Comparison of ENCODE assay signal across 6 cellular contexts in the genomic region with DNA sequence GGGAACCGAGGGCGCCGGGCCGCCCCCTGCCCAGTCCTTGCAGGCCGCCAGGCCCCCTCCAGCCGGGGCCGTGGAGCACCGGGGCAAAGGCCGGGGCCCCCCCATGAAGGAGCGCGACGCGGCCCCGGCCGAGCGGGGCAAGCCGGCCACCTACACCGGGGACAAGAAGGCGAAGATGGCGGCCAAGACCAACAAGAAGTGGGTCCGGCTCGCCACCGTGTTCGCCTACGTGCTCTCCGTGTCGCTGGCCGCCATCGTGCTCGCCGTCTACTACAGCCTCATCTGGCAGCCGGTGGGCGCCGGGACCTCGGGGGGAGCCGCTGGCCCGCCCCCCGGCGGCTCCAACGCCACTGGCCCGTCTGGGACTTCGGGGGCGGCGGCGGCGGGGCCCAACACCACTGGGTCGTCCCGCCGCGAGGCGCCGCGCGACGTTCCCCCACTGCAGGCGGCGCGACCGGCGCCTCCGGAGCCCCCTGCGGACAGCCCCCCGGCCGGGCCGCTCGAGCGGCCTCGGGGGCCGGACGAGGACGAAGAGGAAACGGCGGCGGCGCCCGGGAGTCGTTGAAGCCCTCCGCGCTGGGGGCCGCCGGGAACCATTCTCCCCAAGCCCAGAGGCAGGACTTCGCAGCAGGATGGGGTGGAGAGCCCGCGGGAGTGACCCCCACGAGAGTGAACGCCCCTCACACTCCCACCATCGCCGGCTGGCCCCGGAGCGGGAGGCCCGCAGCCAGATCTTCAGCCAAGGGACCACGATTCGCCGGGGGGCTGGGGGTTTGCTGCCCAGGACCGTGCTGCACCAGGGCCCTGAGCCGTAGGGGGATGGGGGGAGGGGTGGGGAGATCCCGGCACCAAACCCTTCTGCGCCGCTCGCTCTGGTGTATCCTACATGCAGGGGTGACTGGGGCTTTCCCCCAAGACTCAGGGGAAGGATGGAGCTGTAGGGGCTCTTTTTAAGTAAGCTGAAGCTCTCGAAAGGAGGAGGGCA. TPM values are rescaled to one million over a fixed set of nuclear protein-coding genes. Genes with fewer than 3 reads are reported as not detected.
A peak's percentile ranks its signal among the peaks of the same experiment; 100 is the strongest.
DNase-seq lines count a peak whose midpoint lies in the region; ATAC-seq and TF ChIP-seq lines count a peak whose summit lies in the region.

No MANE protein-coding gene starts in this region.

- no peak overlapping the region for H2AFZ ChIP-seq in GM23338

- H3K4me3 Mint-ChIP-seq in GM23338, result peak overlapping the region; percentile 79
- peak overlapping the region; percentile 62 for H3K4me3 Mint-ChIP-seq in activated CD8-positive, alpha-beta T cell treated with anti-CD3 and anti-CD28 coated beads, Interleukin-2, amount 10 ng/mL, durations not matched to agents 7 days and 5 days

- peaks cover 16% of the 10 kb centered on the region; the same call in 1 of the 2 replicates for H3F3A ChIP-seq in GM23338 (replicated peaks; ENCODE audit: low read depth)

- peaks cover 61% of the 10 kb centered on the region for H3K4me1 ChIP-seq in GM23338 (ENCODE audit: insufficient read depth)

- H3K27me3 ChIP-seq in GM23338 (ENCODE audit: insufficient read depth) (peaks cover 34% of the 10 kb centered on the region), layer of hippocampus (ENCODE audit: control insufficient read depth, insufficient read depth, low read length) (no peaks in the 10 kb centered on the region)

- DNase-seq in AG09309 (ENCODE audit: low read depth) (no peak), GM23338 (ENCODE audit: low spot score) (peak; percentile 61), COLO829 (ENCODE audit: low spot score) (no peak), posterior vena cava (ENCODE audit: low spot score) (no peak)
- DNase-seq in activated CD8-positive, alpha-beta T cell treated with anti-CD3 and anti-CD28 coated beads, Interleukin-2, amount 10 ng/mL, durations not matched to agents 7 days and 5 days, result peak; percentile 46

- peak overlapping the region; percentile 89 for H3K4me2 ChIP-seq in GM23338

- H3K36me3 ChIP-seq in GM23338 (ENCODE audit: insufficient read depth), result no peaks in the 10 kb centered on the region

- POLR2A ChIA-PET in activated CD8-positive, alpha-beta T cell treated with anti-CD3 and anti-CD28 coated beads, Interleukin-2, amount 10 ng/mL, durations not matched to agents 7 days and 5 days (lab: Charles Lee), result interaction anchor here (2.0 kb wide), 1 partner anchor 16 kb away, joined by 17 read pairs; a partner anchor contains a TSS

- no peaks in the 10 kb centered on the region; the same call in 2 of the 3 replicates for H3K9me3 Mint-ChIP-seq in GM23338
- no peaks in the 10 kb centered on the region for H3K9me3 Mint-ChIP-seq in activated CD8-positive, alpha-beta T cell treated with anti-CD3 and anti-CD28 coated beads, Interleukin-2, amount 10 ng/mL, durations not matched to agents 7 days and 5 days (ENCODE audit: insufficient read depth)

- H3K9me2 ChIP-seq in GM23338 (ENCODE audit: insufficient read depth), result no peaks in the 10 kb centered on the region

- TF ChIP-seq CTCF in AG09309 (IDR thresholded peaks at IDR 0.05; ENCODE audit: control insufficient read depth, insufficient read depth, low read depth, low read length, missing control alignments) (no peak), GM23338 (conservative IDR thresholded peaks at IDR 0.05; ENCODE audit: low read depth in 2 of 2) (no peak)

- H3K27ac Mint-ChIP-seq in GM23338, result no peak overlapping the region
- no peak overlapping the region for H3K27ac Mint-ChIP-seq in activated CD8-positive, alpha-beta T cell treated with anti-CD3 and anti-CD28 coated beads, Interleukin-2, amount 10 ng/mL, durations not matched to agents 7 days and 5 days

- intact Hi-C loops in posterior vena cava (cut with DNase I), result no loop called here

- H3K27ac ChIP-seq in GM23338 (ENCODE audit: low read depth) (no peak overlapping the region), layer of hippocampus (ENCODE audit: low read depth, low read length) (peak overlapping the region; percentile 44)

- peaks cover 21% of the 10 kb centered on the region for H3K79me2 ChIP-seq in GM23338 (replicated peaks; ENCODE audit: insufficient read depth)

- H4K20me1 ChIP-seq in GM23338 (replicated peaks; ENCODE audit: insufficient read depth), result peaks cover 10% of the 10 kb centered on the region

- peaks cover 66% of the 10 kb centered on the region for H3K4me1 Mint-ChIP-seq in GM23338
- peaks cover 37% of the 10 kb centered on the region for H3K4me1 Mint-ChIP-seq in activated CD8-positive, alpha-beta T cell treated with anti-CD3 and anti-CD28 coated beads, Interleukin-2, amount 10 ng/mL, durations not matched to agents 7 days and 5 days (ENCODE audit: low read depth)

- H3K36me3 Mint-ChIP-seq in GM23338 (ENCODE audit: low read depth), result peaks cover 14% of the 10 kb centered on the region
- peaks cover 7% of the 10 kb centered on the region for H3K36me3 Mint-ChIP-seq in activated CD8-positive, alpha-beta T cell treated with anti-CD3 and anti-CD28 coated beads, Interleukin-2, amount 10 ng/mL, durations not matched to agents 7 days and 5 days (ENCODE audit: low read depth)

- ATAC-seq in GM23338, result peak; percentile 6
- ATAC-seq in activated CD8-positive, alpha-beta T cell treated with anti-CD3 and anti-CD28 coated beads, Interleukin-2, amount 10 ng/mL, durations not matched to agents 7 days and 5 days, result peak; percentile 7

- CTCF ChIA-PET in activated CD8-positive, alpha-beta T cell treated with anti-CD3 and anti-CD28 coated beads, Interleukin-2, amount 10 ng/mL, durations not matched to agents 7 days and 5 days (lab: Charles Lee), result interaction anchor here (0.7 to 17.8 kb wide), 12 partner anchors 8 to 51 kb away, joined by 3 to 326 read pairs (median 14); a partner anchor contains a TSS

- H3K4me3 ChIP-seq in AG09309 (ENCODE audit: control insufficient read depth, low read depth, low read length), result peak overlapping the region; percentile 71
- peak overlapping the region; percentile 83 for H3K4me3 ChIP-seq in GM23338

- H3K27me3 Mint-ChIP-seq in GM23338 (ENCODE audit: insufficient read depth, low read depth, poor library complexity), result peaks cover 35% of the 10 kb centered on the region
- peaks cover 8% of the 10 kb centered on the region for H3K27me3 Mint-ChIP-seq in activated CD8-positive, alpha-beta T cell treated with anti-CD3 and anti-CD28 coated beads, Interleukin-2, amount 10 ng/mL, durations not matched to agents 7 days and 5 days (ENCODE audit: low read depth)

TF ChIP-seq in GM23338, 12 proteins besides CTCF, POLR2A, EP300 and RAD21 (continues in another document):
- no peak for TF ChIP-seq POLR2AphosphoS5 (IDR thresholded peaks at IDR 0.05; ENCODE audit: low read depth)
- no peak for TF ChIP-seq EZH2 (IDR thresholded peaks at IDR 0.05; ENCODE audit: low read depth, unreplicated experiment)
- no peak for TF ChIP-seq ZNF114 (CRISPR knock-in tag; IDR thresholded peaks at IDR 0.05)
- no peak for TF ChIP-seq ZNF331 (CRISPR knock-in tag; IDR thresholded peaks at IDR 0.05; ENCODE audit: low read depth)
- TF ChIP-seq CREB1 (CRISPR knock-in tag; IDR thresholded peaks at IDR 0.05; ENCODE audit: low read depth), result no peak
- no peak for TF ChIP-seq NANOG (IDR thresholded peaks at IDR 0.05; ENCODE audit: borderline replicate concordance)
- TF ChIP-seq STAT1 (IDR thresholded peaks at IDR 0.05; ENCODE audit: unreplicated experiment), result no peak

RNA-seq across cellular contexts. Expression of a gene that starts 0.8 kb away (rescaled TPM):
- total RNA-seq in GM23338 (2014; rRNA removed; shearing (Covaris generic)), result 32.7 and 33.0 TPM in 2 replicates
- polyA plus RNA-seq in GM23338 (2016; fragmentation: Nextera tagmentation; extraction: Ambion mirVana), result 18.1 and 20.0 TPM in 2 replicates
- total RNA-seq in activated CD8-positive, alpha-beta T cell treated with anti-CD3 and anti-CD28 coated beads, Interleukin-2, amount 10 ng/mL, durations not matched to agents 7 days and 5 days, result 1 to 10 TPM; 8.7 to 9.4 TPM
- total RNA-seq in posterior vena cava, result 10 to 100 TPM; 25.3 to 27.1 TPM

RNA-seq across cellular contexts. Expression of a gene that starts 16.5 kb away (rescaled TPM):
- total RNA-seq in GM23338 (2014; rRNA removed; shearing (Covaris generic)), result 0.97 and 1.2 TPM in 2 replicates
- 0.18 and 0.23 TPM in 2 replicates for polyA plus RNA-seq in GM23338 (2016; fragmentation: Nextera tagmentation; extraction: Ambion mirVana)
- total RNA-seq in activated CD8-positive, alpha-beta T cell treated with anti-CD3 and anti-CD28 coated beads, Interleukin-2, amount 10 ng/mL, durations not matched to agents 7 days and 5 days, result under 1 TPM; 0.76 to 0.84 TPM
- 10 to 100 TPM; 29.2 to 31.2 TPM for total RNA-seq in posterior vena cava

RNA-seq across cellular contexts. Expression of a gene that starts 16.5 kb away (rescaled TPM):
- 8.5 and 13.8 TPM in 2 replicates for total RNA-seq in GM23338 (2014; rRNA removed; shearing (Covaris generic))
- polyA plus RNA-seq in GM23338 (2016; fragmentation: Nextera tagmentation; extraction: Ambion mirVana), result 7.5 and 9.5 TPM in 2 replicates
- 100 to 1,000 TPM; 133 to 160 TPM for total RNA-seq in activated CD8-positive, alpha-beta T cell treated with anti-CD3 and anti-CD28 coated beads, Interleukin-2, amount 10 ng/mL, durations not matched to agents 7 days and 5 days
- total RNA-seq in posterior vena cava, result 10 to 100 TPM; 20.8 to 29.0 TPM

RNA-seq across cellular contexts. Expression of a gene that starts 26.6 kb away (rescaled TPM):
- total RNA-seq in GM23338 (2014; rRNA removed; shearing (Covaris generic)), result not detected in 2 replicates
- polyA plus RNA-seq in GM23338 (2016; fragmentation: Nextera tagmentation; extraction: Ambion mirVana), result not detected in 2 replicates
- total RNA-seq in activated CD8-positive, alpha-beta T cell treated with anti-CD3 and anti-CD28 coated beads, Interleukin-2, amount 10 ng/mL, durations not matched to agents 7 days and 5 days, result not detected
- total RNA-seq in posterior vena cava, result not detected

RNA-seq across cellular contexts. Expression of a gene that starts 33.8 kb away (rescaled TPM):
- 1.0 and 1.3 TPM in 2 replicates for total RNA-seq in GM23338 (2014; rRNA removed; shearing (Covaris generic))
- 2.2 and 2.5 TPM in 2 replicates for polyA plus RNA-seq in GM23338 (2016; fragmentation: Nextera tagmentation; extraction: Ambion mirVana)
- total RNA-seq in activated CD8-positive, alpha-beta T cell treated with anti-CD3 and anti-CD28 coated beads, Interleukin-2, amount 10 ng/mL, durations not matched to agents 7 days and 5 days, result 1 to 10 TPM in 1 of 2 experiments, under 1 TPM in 1; 0.82 to 2.6 TPM
- under 1 TPM; 0.05 to 0.32 TPM for total RNA-seq in posterior vena cava

Comparison
In these comparisons a context has a peak if more than half of its experiments do, and no peak if none do; other contexts are left out.
1. DNase-seq: peak in GM23338 (single experiment) and activated CD8-positive, alpha-beta T cell treated with anti-CD3 and anti-CD28 coated beads, Interleukin-2, amount 10 ng/mL, durations not matched to agents 7 days and 5 days (single experiment); none in AG09309 (single experiment), COLO829 (single experiment) and posterior vena cava (single experiment).
2. RNA of a gene that starts 16.5 kb away (total RNA-seq): 29.2 to 31.2 TPM in posterior vena cava; 0.97 to 1.2 TPM in GM23338 and 0.76 to 0.84 TPM in activated CD8-positive, alpha-beta T cell treated with anti-CD3 and anti-CD28 coated beads, Interleukin-2, amount 10 ng/mL, durations not matched to agents 7 days and 5 days; every median in the first group is over 10 times any median in the second.